13 cellular contexts compared by ENCODE assay signal in genomic region chr18:11845653-11846052, GRCh38. TPM values are rescaled to one million over a fixed set of nuclear protein-coding genes. Genes with fewer than 3 reads are reported as not detected.
DNase-seq lines count a peak whose midpoint lies in the region; ATAC-seq, FAIRE-seq and TF ChIP-seq lines count a peak whose summit lies in the region.
"Had no signal": no experiment of that assay in that cellular context is flagged by ENCODE, and none has a peak within 500 bp of the region (broad histone marks: within the 10 kb centered on the region; RNA-seq: fewer than 3 reads in every experiment).

No MANE protein-coding gene starts in this region.

- no peak for TF ChIP-seq RAD21 in K562 (CRISPR knock-in tag; conservative IDR thresholded peaks at IDR 0.05 in 1 of 2, IDR thresholded peaks at IDR 0.05 in 1 of 2)

- H4K5ac ChIP-seq in H9 (ENCODE audit: insufficient read length, low read depth, low read length): no peak overlapping the region

- TF ChIP-seq CTCF in AG10803 (conservative IDR thresholded peaks at IDR 0.05; ENCODE audit: low read length): no peak
- no peak for TF ChIP-seq CTCF in H9 (conservative IDR thresholded peaks at IDR 0.05)
- no peak for TF ChIP-seq CTCF in K562 (IDR thresholded peaks at IDR 0.05 in 2 of 3, conservative IDR thresholded peaks at IDR 0.05 in 1 of 3; ENCODE audit: insufficient read depth in 2 of 3, low read depth in 1 of 3, low read length in 3 of 3)
- no peak for TF ChIP-seq CTCF in neural crest cell (conservative IDR thresholded peaks at IDR 0.05)

- no peak overlapping the region for H3K27ac ChIP-seq in H9 (ENCODE audit: insufficient read length, low read depth, low read length)
- no peak overlapping the region for H3K27ac ChIP-seq in K562 (ENCODE audit: extremely low read depth, low read depth, low read length)
- H3K27ac ChIP-seq in CD4-positive, alpha-beta memory T cell (ENCODE audit: low read depth, low read length): no peak overlapping the region
- H3K27ac ChIP-seq: BLaER1 treated with 17β-estradiol and CSF1 and Interleukin-3, amounts not matched to agents 10 nM and 100 nM had no signal

- H3K9me3 ChIP-seq in H9 (ENCODE audit: control insufficient read depth, low read depth, low read length) (no peaks in the 10 kb centered on the region), K562 (replicated peaks; ENCODE audit: control insufficient read depth, insufficient read depth, low read depth, low read length) (no peaks in the 10 kb centered on the region)
- H3K9me3 ChIP-seq in CD4-positive, alpha-beta memory T cell (ENCODE audit: control insufficient read depth in 1 of 2, low read length in 2 of 2): no peaks in the 10 kb centered on the region
- H3K9me3 ChIP-seq: BLaER1 treated with 17β-estradiol and CSF1 and Interleukin-3, amounts not matched to agents 10 nM and 100 nM had no signal

- no peaks in the 10 kb centered on the region for H3K79me1 ChIP-seq in H9 (ENCODE audit: insufficient read depth, low read depth, low read length, poor library complexity, severe bottlenecking)

- no peak overlapping the region for H2BK12ac ChIP-seq in H9 (ENCODE audit: insufficient read length, low read depth, low read length)

- H2AK5ac ChIP-seq in H9 (ENCODE audit: insufficient read length, low read length): no peak overlapping the region

- H3K36me3 Mint-ChIP-seq in H9 (ENCODE audit: insufficient read depth in 1 of 3, low read depth in 3 of 3): no peaks in the 10 kb centered on the region
- no peaks in the 10 kb centered on the region for H3K36me3 Mint-ChIP-seq in neural crest cell (ENCODE audit: low read depth)
- H3K36me3 Mint-ChIP-seq in CD4-positive, alpha-beta memory T cell: peaks cover 0 to 9% of the 10 kb centered on the region in 2 donors

- no peak overlapping the region for H3K14ac ChIP-seq in H9 (ENCODE audit: insufficient read depth, low read length)

- no peak for FAIRE-seq in K562 (lab: Jason Lieb, UNC)
- FAIRE-seq: H54 had no signal

- no peak for TF ChIP-seq EP300 in K562 (IDR thresholded peaks at IDR 0.05; ENCODE audit: low read length)

- in situ Hi-C loops in K562 (cut with MboI): no loop called here

- H3K9me3 Mint-ChIP-seq in H9 (no peaks in the 10 kb centered on the region), neural crest cell (no peaks in the 10 kb centered on the region)
- no peaks in the 10 kb centered on the region for H3K9me3 Mint-ChIP-seq in CD4-positive, alpha-beta memory T cell
- H3K9me3 Mint-ChIP-seq: CD4-positive, alpha-beta T cell had no signal

- no peak for ATAC-seq in K562
- no peak for ATAC-seq in GM19023 (IDR thresholded peaks at IDR 0.05; ENCODE audit: unreplicated experiment)

- WGBS in H9 (ENCODE audit: extremely low coverage, insufficient read length, low lambda C conversion rate): no CpG with 5 or more reads among the region's 4 CpGs
- 59% methylated on average over 4 of the region's 4 CpGs for WGBS in K562 (ENCODE audit: insufficient coverage, low coverage, missing lambda C conversion rate)

- H2AFZ ChIP-seq in H9 (ENCODE audit: low read length) (no peak overlapping the region), K562 (ENCODE audit: low read depth, low read length) (peak overlapping the region; percentile 65)

- H3K4me3 ChIP-seq in AG10803 (ENCODE audit: low read length) (no peak overlapping the region), K562 (no peak overlapping the region)
- H3K4me3 ChIP-seq in CD4-positive, alpha-beta memory T cell (ENCODE audit: low read length in 2 of 2): no peak overlapping the region
- H3K4me3 ChIP-seq: BLaER1 treated with 17β-estradiol and CSF1 and Interleukin-3, amounts not matched to agents 10 nM and 100 nM had no signal

- H4K20me1 ChIP-seq in H9 (ENCODE audit: control insufficient read depth, insufficient read depth, insufficient read length) (no peaks in the 10 kb centered on the region), K562 (replicated peaks; ENCODE audit: control insufficient read depth, insufficient read depth, low read length) (no peaks in the 10 kb centered on the region)
- H4K20me1 ChIP-seq: BLaER1 treated with 17β-estradiol and CSF1 and Interleukin-3, amounts not matched to agents 10 nM and 100 nM had no signal

- no peak overlapping the region for H3K23ac ChIP-seq in H9 (ENCODE audit: insufficient read length, low read depth, low read length)

- H3K9me1 ChIP-seq in K562 (ENCODE audit: control insufficient read depth, insufficient read depth, low read length): no peaks in the 10 kb centered on the region

- H3K4ac ChIP-seq in H9 (ENCODE audit: low read depth, low read length): no peak overlapping the region

- no peak overlapping the region for H4K8ac ChIP-seq in H9 (replicated peaks; ENCODE audit: insufficient read length, low read depth, low read length)

- H3T11ph ChIP-seq in H9 (ENCODE audit: low read length): no peak overlapping the region

- peaks cover 13 to 14% of the 10 kb centered on the region in 2 experiments for H3K4me1 Mint-ChIP-seq in H9
- peaks cover 13% of the 10 kb centered on the region for H3K4me1 Mint-ChIP-seq in neural crest cell
- H3K4me1 Mint-ChIP-seq in CD4-positive, alpha-beta memory T cell: peaks cover 7 to 13% (median 9%) of the 10 kb centered on the region in 4 donors

- no peak overlapping the region for H2BK5ac ChIP-seq in H9 (ENCODE audit: insufficient read length, low read length)

- H3K27me3 Mint-ChIP-seq in H9 (ENCODE audit: low read depth): no peaks in the 10 kb centered on the region
- no peaks in the 10 kb centered on the region for H3K27me3 Mint-ChIP-seq in neural crest cell (ENCODE audit: low read depth)
- H3K27me3 Mint-ChIP-seq in CD4-positive, alpha-beta memory T cell: no peaks in the 10 kb centered on the region
- H3K27me3 Mint-ChIP-seq: CD4-positive, alpha-beta T cell had no signal

- no TSS peak for BruUV-seq in K562 (replicated peaks; lab: Mats Ljungman, UMichigan)

- no peak overlapping the region for H3K9ac ChIP-seq in H9 (ENCODE audit: extremely low read depth, insufficient read length, low read length)
- H3K9ac ChIP-seq in K562 (ENCODE audit: insufficient read depth in 1 of 2, low read depth in 2 of 2, low read length in 2 of 2): no peak overlapping the region
- H3K9ac ChIP-seq: BLaER1 treated with 17β-estradiol and CSF1 and Interleukin-3, amounts not matched to agents 10 nM and 100 nM had no signal

- H3K56ac ChIP-seq in H9 (ENCODE audit: insufficient read length, low read depth, low read length): no peak overlapping the region

- POLR2A ChIA-PET in K562 (lab: Yijun Ruan, JAX): interaction anchor here (0.7 kb wide), 1 partner anchor 11 kb away, joined by 3 read pairs; no protein-coding TSS in a partner anchor
- POLR2A ChIA-PET in CD4-positive, alpha-beta memory T cell (lab: Charles Lee; ENCODE audit: partially characterized antibody): no interaction called here

- no peaks in the 10 kb centered on the region for H3K27me3 ChIP-seq in H9 (ENCODE audit: insufficient read depth, low read length)
- no peaks in the 10 kb centered on the region for H3K27me3 ChIP-seq in K562 (ENCODE audit: control insufficient read depth in 2 of 2, insufficient read depth in 2 of 2, low read length in 2 of 2)
- no peaks in the 10 kb centered on the region for H3K27me3 ChIP-seq in CD4-positive, alpha-beta memory T cell (ENCODE audit: insufficient read depth, low read length)
- H3K27me3 ChIP-seq: BLaER1 treated with 17β-estradiol and CSF1 and Interleukin-3, amounts not matched to agents 10 nM and 100 nM had no signal

- CTCF ChIA-PET in K562 (lab: Yijun Ruan, JAX; ENCODE audit: low intra/inter-chr PET ratio): no interaction called here
- CTCF ChIA-PET in CD4-positive, alpha-beta memory T cell (lab: Charles Lee; ENCODE audit: partially characterized antibody): interaction anchor here (2.4 kb wide), 1 partner anchor 11 kb away, joined by 6 read pairs; no protein-coding TSS in a partner anchor

- H3K79me2 ChIP-seq in H9 (ENCODE audit: insufficient read depth, low read length) (no peaks in the 10 kb centered on the region), K562 (ENCODE audit: control insufficient read depth, insufficient read depth, low read length) (no peaks in the 10 kb centered on the region)

- H3K4me3 Mint-ChIP-seq in H9 (no peak overlapping the region), neural crest cell (peak overlapping the region; percentile 31)
- H3K4me3 Mint-ChIP-seq in CD4-positive, alpha-beta memory T cell: no peak overlapping the region
- H3K4me3 Mint-ChIP-seq: CD4-positive, alpha-beta T cell had no signal

- intact Hi-C loops in K562 (cut with micrococcal nuclease): no loop called here
- intact Hi-C loops in CD4-positive, alpha-beta memory T cell (cut with micrococcal nuclease): no loop called here

- H3K23me2 ChIP-seq in H9 (ENCODE audit: insufficient read length, low read depth, low read length, poor library complexity, severe bottlenecking): no peaks in the 10 kb centered on the region

- no peak overlapping the region for H3K18ac ChIP-seq in H9 (ENCODE audit: insufficient read length, low read depth, low read length)

- no peak overlapping the region for H2BK20ac ChIP-seq in H9 (ENCODE audit: low read depth, low read length, poor library complexity, severe bottlenecking)

- peak; percentile 13 for DNase-seq in AG10803 (ENCODE audit: low read depth)
- DNase-seq in H9: no peak
- no peak for DNase-seq in K562 (ENCODE audit: extremely low read depth in 1 of 4, low spot score in 3 of 4)
- DNase-seq in neural crest cell (ENCODE audit: low read depth, low spot score): no peak
- no peak for DNase-seq in activated CD4-positive, alpha-beta T cell treated with anti-CD3 and anti-CD28 coated beads for 48 hours
- no peak for DNase-seq in CD4-positive, alpha-beta memory T cell
- DNase-seq: CD4-positive, alpha-beta T cell; DMS53; GF-D8; Karpas-422 had no signal

- H2BK120ac ChIP-seq in H9 (ENCODE audit: low read depth, low read length, poor library complexity, severe bottlenecking): no peak overlapping the region

- peak overlapping the region in 2 of 3 experiments; percentile 22 to 58; a peak in 1 of 7 replicates for H3K27ac Mint-ChIP-seq in H9
- no peak overlapping the region for H3K27ac Mint-ChIP-seq in neural crest cell (ENCODE audit: unreplicated experiment)
- H3K27ac Mint-ChIP-seq in CD4-positive, alpha-beta memory T cell: peak overlapping the region in 2 of 7 donors; percentile 2 to 50
- H3K27ac Mint-ChIP-seq: CD4-positive, alpha-beta T cell had no signal

- H3K36me3 ChIP-seq in K562 (ENCODE audit: control insufficient read depth, insufficient read depth, low read length): no peaks in the 10 kb centered on the region
- H3K36me3 ChIP-seq in CD4-positive, alpha-beta memory T cell (ENCODE audit: insufficient read depth, low read length): no peaks in the 10 kb centered on the region
- H3K36me3 ChIP-seq: BLaER1 treated with 17β-estradiol and CSF1 and Interleukin-3, amounts not matched to agents 10 nM and 100 nM had no signal

- TF ChIP-seq POLR2A in K562 (conservative IDR thresholded peaks at IDR 0.05): no peak

- H2BK15ac ChIP-seq in H9 (ENCODE audit: low read depth, low read length): no peak overlapping the region

- no peak overlapping the region for H4K91ac ChIP-seq in H9 (ENCODE audit: insufficient read length, low read depth, low read length)

- H3K4me1 ChIP-seq in H9 (ENCODE audit: insufficient read depth, low read length): no peaks in the 10 kb centered on the region; the same call in 1 of the 2 replicates
- peaks cover 11 to 12% of the 10 kb centered on the region in 2 experiments; a peak in 4 of 5 replicates for H3K4me1 ChIP-seq in K562 (replicated peaks in 1 of 2; ENCODE audit: control insufficient read depth in 2 of 2, insufficient read depth in 2 of 2, low read length in 2 of 2)
- H3K4me1 ChIP-seq in CD4-positive, alpha-beta memory T cell (ENCODE audit: insufficient read depth, low read length): peaks cover 7% of the 10 kb centered on the region

- H3K4me2 ChIP-seq in H9 (ENCODE audit: insufficient read depth, insufficient read length, low read length) (no peak overlapping the region), K562 (ENCODE audit: insufficient read depth, low read length) (no peak overlapping the region)

RNA-seq across cellular contexts. Expression of gene CHMP1B, which starts 5.6 kb away (rescaled TPM):
- 38.7 and 39.2 TPM in 2 replicates for total RNA-seq in H9 (2021)
- total RNA-seq in K562 (2011; cell fraction: chromatin; rRNA removed; ENCODE audit: low replicate concordance): 8.3 and 13.4 TPM in 2 replicates
- total RNA-seq in K562 (2011; cell fraction: nucleolus; rRNA removed): 10.8 and 11.2 TPM in 2 replicates
- total RNA-seq in K562 (2011; cell fraction: nucleoplasm; rRNA removed): 15.5 and 19.1 TPM in 2 replicates
- 22.3 and 22.9 TPM in 2 replicates for total RNA-seq in K562 (2014; rRNA removed)
- total RNA-seq in K562 (2014; rRNA removed; fragmentation: Illumina TruSeq; extraction: Trizol): 18.7 and 21.7 TPM in 2 replicates
- 15.6 and 17.6 TPM in 2 replicates for total RNA-seq in K562 (2015; rRNA removed; fragmentation: Illumina TruSeq; extraction: Trizol)
- 17.1 and 21.3 TPM in 2 replicates for total RNA-seq in K562 (2021)
- polyA plus RNA-seq in K562 (2011; rRNA removed): 17.7 and 19.0 TPM in 2 replicates
- 15.7 and 19.8 TPM in 2 replicates for polyA plus RNA-seq in K562 (2011; cell fraction: cytosol; rRNA removed)
- polyA plus RNA-seq in K562 (2011; cell fraction: nucleus; rRNA removed): 11.0 and 12.8 TPM in 2 replicates
- polyA plus RNA-seq in K562 (2012): 16.6 and 23.6 TPM in 2 replicates
- polyA plus RNA-seq in K562 (2014; fragmentation: Illumina TruSeq; extraction: Trizol): 20.3 and 22.6 TPM in 2 replicates
- 10 to 100 TPM; 12.3 to 14.5 TPM for polyA plus RNA-seq in K562 (2014; fragmentation: Nextera tagmentation; extraction: Ambion mirVana)
- polyA plus RNA-seq in K562 (2014; rRNA removed): 27.9 and 29.9 TPM in 2 replicates
- 16.9 and 22.1 TPM in 2 replicates for polyA minus RNA-seq in K562 (2011; rRNA and poly(A)+ RNA removed)
- polyA minus RNA-seq in K562 (2011; cell fraction: cytosol; rRNA and poly(A)+ RNA removed): 6.8 and 7.9 TPM in 2 replicates
- polyA minus RNA-seq in K562 (2011; cell fraction: nucleus; rRNA and poly(A)+ RNA removed): 5.1 and 10.0 TPM in 2 replicates
- total RNA-seq in neural crest cell: 23.7 TPM in 2 replicates
- 10 to 100 TPM; 44.3 to 46.9 TPM for total RNA-seq in CD4-positive, alpha-beta memory T cell
- 10 to 100 TPM; 44.1 to 65.6 TPM for polyA plus RNA-seq in CD4-positive, alpha-beta memory T cell
